In genomic region chr4:92520563-92520962, GRCh38 we compare ENCODE assay signal across 1 cellular context.
TF ChIP-seq lines count a peak whose summit lies in the region.

No MANE protein-coding gene starts in this region.

TF ChIP-seq in H1, 55 proteins besides CTCF, POLR2A, EP300 and RAD21 (continued from another document):
- TF ChIP-seq POLR2AphosphoS5 (IDR thresholded peaks at IDR 0.05; ENCODE audit: low read depth, low read length) = peak; percentile 57; the same call in 1 of the 2 replicates
- TF ChIP-seq BACH1 (IDR thresholded peaks at IDR 0.05; ENCODE audit: low read length) = no peak
- peak; percentile 80 for TF ChIP-seq SP1 (IDR thresholded peaks at IDR 0.05; ENCODE audit: low read depth, low read length)
- no peak for TF ChIP-seq NRF1 (IDR thresholded peaks at IDR 0.05; ENCODE audit: low read depth, low read length)
- TF ChIP-seq GTF2F1 (IDR thresholded peaks at IDR 0.05; ENCODE audit: borderline replicate concordance, low read depth, low read length) = no peak
- no peak for TF ChIP-seq EZH2 (IDR thresholded peaks at IDR 0.05; ENCODE audit: low read depth, low read length, severe bottlenecking)
- TF ChIP-seq KDM1A (IDR thresholded peaks at IDR 0.05; ENCODE audit: borderline replicate concordance, low read length) = no peak
- no peak for TF ChIP-seq RFX5 (IDR thresholded peaks at IDR 0.05; ENCODE audit: borderline replicate concordance, low read depth, low read length)
- TF ChIP-seq SIRT6 (IDR thresholded peaks at IDR 0.05; ENCODE audit: low read length) = no peak
- no peak for TF ChIP-seq CEBPB (IDR thresholded peaks at IDR 0.05; ENCODE audit: low read depth, low read length)
- TF ChIP-seq CHD2 (IDR thresholded peaks at IDR 0.05; ENCODE audit: low read length) = peak; percentile 43; the same call in 1 of the 2 replicates
- TF ChIP-seq ZNF274 (IDR thresholded peaks at IDR 0.05; ENCODE audit: borderline replicate concordance, extremely low read depth, low read length) = no peak
- no peak for TF ChIP-seq KDM4A (IDR thresholded peaks at IDR 0.05; ENCODE audit: low read depth, low read length, severe bottlenecking)
- 0 out of 2 replicates have a peak, but pooled peaks have one; percentile 28 for TF ChIP-seq TAF1 (IDR thresholded peaks at IDR 0.05; ENCODE audit: low read depth, low read length)
- no peak for TF ChIP-seq EGR1 (IDR thresholded peaks at IDR 0.05; ENCODE audit: borderline replicate concordance, low read depth, low read length)
- no peak for TF ChIP-seq GABPA (IDR thresholded peaks at IDR 0.05; ENCODE audit: borderline replicate concordance, insufficient read depth, low read length)
- no peak for TF ChIP-seq BRCA1 (IDR thresholded peaks at IDR 0.05; ENCODE audit: low read depth, low read length)
- peak; percentile 89 for TF ChIP-seq CHD7 (IDR thresholded peaks at IDR 0.05; ENCODE audit: insufficient replicate concordance, low read length)
- 0 out of 2 replicates have a peak, but pooled peaks have one; percentile 40 for TF ChIP-seq POU5F1 (IDR thresholded peaks at IDR 0.05; ENCODE audit: low read depth, low read length)
- TF ChIP-seq CHD1 (IDR thresholded peaks at IDR 0.05; ENCODE audit: low read depth, low read length) = no peak
- TF ChIP-seq BCL11A (IDR thresholded peaks at IDR 0.05; ENCODE audit: low read depth in 2 of 2, low read length in 2 of 2) = no peak
- no peak for TF ChIP-seq SP2 (IDR thresholded peaks at IDR 0.05; ENCODE audit: low read length)
- no peak for TF ChIP-seq SUZ12 (IDR thresholded peaks at IDR 0.05; ENCODE audit: low read length)
- peak; percentile 58; the same call in 1 of the 2 replicates for TF ChIP-seq CREB1 (IDR thresholded peaks at IDR 0.05)
- TF ChIP-seq ASH2L (IDR thresholded peaks at IDR 0.05; ENCODE audit: low read length) = no peak
- no peak for TF ChIP-seq E2F6 (IDR thresholded peaks at IDR 0.05)
- no peak for TF ChIP-seq PHF8 (conservative IDR thresholded peaks at IDR 0.05; ENCODE audit: low read depth, low read length)
- TF ChIP-seq SP4 (IDR thresholded peaks at IDR 0.05; ENCODE audit: low read length) = no peak; the same call in 1 of the 2 replicates
- no peak for TF ChIP-seq ATF3 (IDR thresholded peaks at IDR 0.05; ENCODE audit: insufficient read depth, low read depth, low read length)
- TF ChIP-seq NANOG (IDR thresholded peaks at IDR 0.05; ENCODE audit: insufficient read depth, low read depth, low read length, poor library complexity, severe bottlenecking) = peak; percentile 98
- TF ChIP-seq RNF2 (IDR thresholded peaks at IDR 0.05; ENCODE audit: borderline replicate concordance, low read depth, low read length, missing control alignments, poor library complexity, severe bottlenecking) = no peak
- TF ChIP-seq MAFK (IDR thresholded peaks at IDR 0.05; ENCODE audit: low read depth, low read length) = no peak
- TF ChIP-seq CBX5 (IDR thresholded peaks at IDR 0.05; ENCODE audit: low read depth, low read length) = no peak
- TF ChIP-seq RXRA (IDR thresholded peaks at IDR 0.05; ENCODE audit: insufficient read depth, low read depth, low read length) = no peak
- no peak for TF ChIP-seq JUN (IDR thresholded peaks at IDR 0.05; ENCODE audit: low read depth, low read length)
- TF ChIP-seq CBX8 (IDR thresholded peaks at IDR 0.05; ENCODE audit: borderline replicate concordance, low read depth, low read length) = no peak
- no peak for TF ChIP-seq SIN3A (conservative IDR thresholded peaks at IDR 0.05 in 1 of 2, IDR thresholded peaks at IDR 0.05 in 1 of 2; ENCODE audit: low read depth in 1 of 2, low read length in 2 of 2)
- TF ChIP-seq JUND (IDR thresholded peaks at IDR 0.05; ENCODE audit: low read length) = no peak
- TF ChIP-seq TBP (IDR thresholded peaks at IDR 0.05; ENCODE audit: low read depth, low read length) = no peak
- no peak for TF ChIP-seq SIX5 (IDR thresholded peaks at IDR 0.05; ENCODE audit: low read depth, low read length)
- TF ChIP-seq TEAD4 (IDR thresholded peaks at IDR 0.05; ENCODE audit: low read depth, low read length) = peak; percentile 89
- peak; percentile 30 for TF ChIP-seq TAF7 (optimal IDR thresholded peaks at IDR 0.05; ENCODE audit: borderline replicate concordance, low read depth, low read length)
- TF ChIP-seq FOSL1 (IDR thresholded peaks at IDR 0.05; ENCODE audit: insufficient read depth, low read depth, low read length) = no peak
- no peak for TF ChIP-seq HDAC2 (IDR thresholded peaks at IDR 0.05; ENCODE audit: borderline replicate concordance in 1 of 2, low read depth in 2 of 2, low read length in 2 of 2)
- no peak for TF ChIP-seq CTBP2 (IDR thresholded peaks at IDR 0.05; ENCODE audit: borderline replicate concordance, insufficient read depth, insufficient read length, low read length)
- no peak for TF ChIP-seq HDAC6 (IDR thresholded peaks at IDR 0.05; ENCODE audit: low read depth, low read length)
- TF ChIP-seq YY1 (IDR thresholded peaks at IDR 0.05; ENCODE audit: low read depth, low read length) = no peak; the same call in 1 of the 2 replicates
- peak; percentile 92 for TF ChIP-seq ATF2 (IDR thresholded peaks at IDR 0.05; ENCODE audit: low read length)
- no peak for TF ChIP-seq SAP30 (IDR thresholded peaks at IDR 0.05; ENCODE audit: insufficient read depth, insufficient replicate concordance, low read length)
- TF ChIP-seq TCF12 (IDR thresholded peaks at IDR 0.05; ENCODE audit: low read depth, low read length) = peak; percentile 98
- TF ChIP-seq USF2 (IDR thresholded peaks at IDR 0.05; ENCODE audit: low read length) = no peak
- no peak for TF ChIP-seq RBBP5 (IDR thresholded peaks at IDR 0.05; ENCODE audit: borderline replicate concordance, low read depth, low read length)
- no peak for TF ChIP-seq MAX (IDR thresholded peaks at IDR 0.05)
